In genomic region chr14:90830931-90831701, GRCh38 we compare ENCODE assay signal across 17 cellular contexts.
"Had no signal": no experiment of that assay in that cellular context is flagged by ENCODE, and none has a peak within 500 bp of the region (broad histone marks: within the 10 kb centered on the region; RNA-seq: fewer than 3 reads in every experiment).

No MANE protein-coding gene starts in this region.

- H3K4me3 Mint-ChIP-seq: nephron had no signal

- ATAC-seq: left cardiac atrium, sciatic nerve had no signal

- H3K36me3 Mint-ChIP-seq: naive B cell had no signal

- H3K36me3 ChIP-seq: left ventricle myocardium inferior, stomach, thoracic aorta, transverse colon had no signal

- H3K27ac Mint-ChIP-seq: nephron had no signal

- H3K4me1 Mint-ChIP-seq: nephron had no signal

- H3K27ac ChIP-seq: left ventricle myocardium inferior, skin epidermis, stomach, thoracic aorta, transverse colon had no signal

- H3K9me3 ChIP-seq: left ventricle myocardium inferior, stomach, thoracic aorta, transverse colon had no signal

- DNase-seq: central memory CD4-positive, alpha-beta T cell; foreskin melanocyte; hippocampal formation; left cardiac atrium; left ventricle myocardium inferior; mesenchymal stem cell; naive B cell; stimulated activated CD4-positive, alpha-beta T cell treated with anti-CD3 and anti-CD28 coated beads, Interleukin-12 subunit alpha, Interleukin-12 subunit beta, amount 100 ng/mL, for 4 hours; stimulated activated naive CD4-positive, alpha-beta T cell; stomach; substantia nigra; transverse colon had no signal

- H3K27me3 ChIP-seq: stomach, transverse colon had no signal

- H3K9me3 Mint-ChIP-seq: nephron had no signal

- H3K4me3 ChIP-seq: left ventricle myocardium inferior, lung, skin epidermis, stomach, thoracic aorta, transverse colon had no signal
